16 cellular contexts compared by ENCODE assay signal in the genomic region with DNA sequence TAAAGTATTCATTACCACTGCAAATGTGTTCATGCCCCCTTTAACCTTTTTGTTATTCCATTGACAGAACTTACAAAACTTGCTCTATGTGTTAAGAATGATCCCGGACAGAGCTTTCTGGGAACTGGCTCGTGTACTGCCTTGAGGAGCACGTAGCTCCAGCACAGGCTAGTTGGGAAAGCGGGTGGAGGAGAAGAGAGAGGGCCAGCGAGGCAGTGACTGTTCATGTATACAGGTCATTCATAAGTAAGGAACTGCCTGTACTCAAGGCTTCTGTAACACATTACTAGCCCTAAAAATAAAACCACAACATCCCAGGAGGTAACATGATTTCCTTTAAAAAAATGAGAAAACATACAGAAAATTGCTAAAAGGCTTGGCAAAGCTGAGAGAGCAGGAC.
DNase-seq lines count a peak whose midpoint lies in the region; ATAC-seq, FAIRE-seq and TF ChIP-seq lines count a peak whose summit lies in the region.
"Had no signal": no experiment of that assay in that cellular context is flagged by ENCODE, and none has a peak within 500 bp of the region (broad histone marks: within the 10 kb centered on the region; RNA-seq: fewer than 3 reads in every experiment).

No MANE protein-coding gene starts in this region.

- H3K27me3 Mint-ChIP-seq in activated CD4-positive, alpha-beta T cell treated with anti-CD3 and anti-CD28 coated beads for 36 hours, result no peaks in the 10 kb centered on the region
- no peaks in the 10 kb centered on the region for H3K27me3 Mint-ChIP-seq in memory B cell
- no peaks in the 10 kb centered on the region for H3K27me3 Mint-ChIP-seq in activated CD4-positive, alpha-beta T cell treated with anti-CD3 and anti-CD28 coated beads, Interleukin-2, amount 10 ng/mL, durations not matched to agents 24 days and 14 days
- H3K27me3 Mint-ChIP-seq: activated naive CD8-positive, alpha-beta T cell treated with anti-CD3 and anti-CD28 coated beads for 36 hours had no signal

- no peak for TF ChIP-seq CTCF in bronchial epithelial cell (IDR thresholded peaks at IDR 0.05; ENCODE audit: insufficient read depth, low read length, severe bottlenecking)

- H3K4me1 Mint-ChIP-seq in activated CD4-positive, alpha-beta T cell treated with anti-CD3 and anti-CD28 coated beads for 36 hours, result peaks cover 20% of the 10 kb centered on the region
- peaks cover 14% of the 10 kb centered on the region for H3K4me1 Mint-ChIP-seq in memory B cell
- peaks cover 6% of the 10 kb centered on the region for H3K4me1 Mint-ChIP-seq in activated CD4-positive, alpha-beta T cell treated with anti-CD3 and anti-CD28 coated beads, Interleukin-2, amount 10 ng/mL, durations not matched to agents 24 days and 14 days

- H3K36me3 ChIP-seq in bronchial epithelial cell (ENCODE audit: control insufficient read depth, insufficient read depth, low read length) (no peaks in the 10 kb centered on the region), subcutaneous abdominal adipose tissue (ENCODE audit: control insufficient read depth in 5 of 5, insufficient read depth in 5 of 5, low read length in 5 of 5) (peaks cover 0 to 3% (median 0%) of the 10 kb centered on the region in 5 donors)
- H3K36me3 ChIP-seq: right lobe of liver had no signal

- H3K4me3 Mint-ChIP-seq in activated CD4-positive, alpha-beta T cell treated with anti-CD3 and anti-CD28 coated beads for 36 hours, result no peak overlapping the region
- no peak overlapping the region for H3K4me3 Mint-ChIP-seq in memory B cell
- no peak overlapping the region for H3K4me3 Mint-ChIP-seq in activated CD4-positive, alpha-beta T cell treated with anti-CD3 and anti-CD28 coated beads, Interleukin-2, amount 10 ng/mL, durations not matched to agents 24 days and 14 days
- H3K4me3 Mint-ChIP-seq: activated naive CD8-positive, alpha-beta T cell treated with anti-CD3 and anti-CD28 coated beads for 36 hours; T-helper 2 cell treated with Interferon-gamma antibody and Interleukin-4, amounts not matched to agents 5 μg/mL and 100 μg/mL, for 36 hours had no signal

- no peak for FAIRE-seq in bronchial epithelial cell (lab: Jason Lieb, UNC)
- FAIRE-seq: HTR-8/SVneo had no signal

- peak overlapping the region; percentile 67 for H3K27ac ChIP-seq in subcutaneous abdominal adipose tissue (ENCODE audit: low read depth, low read length)
- H3K27ac ChIP-seq: right lobe of liver had no signal

- POLR2A ChIA-PET in activated CD4-positive, alpha-beta T cell treated with anti-CD3 and anti-CD28 coated beads for 36 hours (lab: Charles Lee), result no interaction called here

- H3K27ac Mint-ChIP-seq in activated CD4-positive, alpha-beta T cell treated with anti-CD3 and anti-CD28 coated beads for 36 hours, result peak overlapping the region; percentile 16
- peak overlapping the region; percentile 81 for H3K27ac Mint-ChIP-seq in memory B cell
- H3K27ac Mint-ChIP-seq in activated CD4-positive, alpha-beta T cell treated with anti-CD3 and anti-CD28 coated beads, Interleukin-2, amount 10 ng/mL, durations not matched to agents 24 days and 14 days, result no peak overlapping the region
- H3K27ac Mint-ChIP-seq: T-helper 2 cell treated with Interferon-gamma antibody and Interleukin-4, amounts not matched to agents 5 μg/mL and 100 μg/mL, for 36 hours had no signal

- H3K9me3 Mint-ChIP-seq in activated CD4-positive, alpha-beta T cell treated with anti-CD3 and anti-CD28 coated beads for 36 hours (ENCODE audit: low read depth), result no peaks in the 10 kb centered on the region
- H3K9me3 Mint-ChIP-seq in memory B cell, result no peaks in the 10 kb centered on the region
- H3K9me3 Mint-ChIP-seq in activated CD4-positive, alpha-beta T cell treated with anti-CD3 and anti-CD28 coated beads, Interleukin-2, amount 10 ng/mL, durations not matched to agents 24 days and 14 days, result no peaks in the 10 kb centered on the region
- H3K9me3 Mint-ChIP-seq: activated naive CD8-positive, alpha-beta T cell treated with anti-CD3 and anti-CD28 coated beads for 36 hours; T-helper 2 cell treated with Interferon-gamma antibody and Interleukin-4, amounts not matched to agents 5 μg/mL and 100 μg/mL, for 36 hours had no signal

- H3K9ac ChIP-seq in subcutaneous abdominal adipose tissue (ENCODE audit: low read length in 5 of 5), result peak overlapping the region in 2 of 5 donors; percentile 6 to 35

- H3K4me1 ChIP-seq in subcutaneous abdominal adipose tissue (ENCODE audit: control insufficient read depth in 5 of 5, insufficient read depth in 5 of 5, low read length in 5 of 5), result peaks cover 0 to 17% (median 12%) of the 10 kb centered on the region in 5 donors
- H3K4me1 ChIP-seq: right lobe of liver had no signal

- ATAC-seq in activated CD4-positive, alpha-beta T cell treated with anti-CD3 and anti-CD28 coated beads for 36 hours, result no peak
- no peak for ATAC-seq in memory B cell (ENCODE audit: low read depth)
- no peak for ATAC-seq in GM18867 (IDR thresholded peaks at IDR 0.05; ENCODE audit: unreplicated experiment)
- ATAC-seq: right lobe of liver had no signal

- peaks cover 21% of the 10 kb centered on the region for H3K36me3 Mint-ChIP-seq in activated CD4-positive, alpha-beta T cell treated with anti-CD3 and anti-CD28 coated beads for 36 hours (ENCODE audit: low read depth)
- peaks cover 4% of the 10 kb centered on the region for H3K36me3 Mint-ChIP-seq in memory B cell
- peaks cover 22% of the 10 kb centered on the region for H3K36me3 Mint-ChIP-seq in activated CD4-positive, alpha-beta T cell treated with anti-CD3 and anti-CD28 coated beads, Interleukin-2, amount 10 ng/mL, durations not matched to agents 24 days and 14 days (ENCODE audit: low read depth)

- intact Hi-C loops in activated CD4-positive, alpha-beta T cell treated with anti-CD3 and anti-CD28 coated beads for 36 hours (cut with DNase I, micrococcal nuclease), result loop anchor here (5.0 kb wide), 2 partner anchors 619 to 784 kb away; no protein-coding TSS in a partner anchor
- intact Hi-C loops in activated CD4-positive, alpha-beta T cell treated with anti-CD3 and anti-CD28 coated beads, Interleukin-2, amount 10 ng/mL, durations not matched to agents 24 days and 14 days (cut with micrococcal nuclease), result no loop called here

- CTCF ChIA-PET in activated CD4-positive, alpha-beta T cell treated with anti-CD3 and anti-CD28 coated beads for 36 hours (lab: Charles Lee), result interaction anchor here (0.6 to 1.3 kb wide), 3 partner anchors 19 to 155 kb away, joined by 3 to 4 read pairs (median 3); no protein-coding TSS in a partner anchor

- no peak overlapping the region for H3K4me3 ChIP-seq in bronchial epithelial cell (ENCODE audit: low read depth, low read length)
- H3K4me3 ChIP-seq in subcutaneous abdominal adipose tissue (ENCODE audit: low read depth in 1 of 5, low read length in 5 of 5), result no peak overlapping the region
- H3K4me3 ChIP-seq: right lobe of liver, tibial nerve had no signal

- DNase-seq in activated CD4-positive, alpha-beta T cell treated with anti-CD3 and anti-CD28 coated beads for 36 hours, result no peak
- no peak for DNase-seq in activated CD4-positive, alpha-beta T cell treated with anti-CD3 and anti-CD28 coated beads for 4 hours
- DNase-seq in bronchial epithelial cell (ENCODE audit: low read depth) (peak; percentile 29), memory B cell (ENCODE audit: low spot score in 2 of 2) (no peak), NCI-H2227 treated with DMSO at 0.1 percent for 48 hours (lab: John Stamatoyannopoulos, UW) (no peak)
- DNase-seq in activated CD4-positive, alpha-beta T cell treated with anti-CD3 and anti-CD28 coated beads, Interleukin-2, amount 10 ng/mL, durations not matched to agents 24 days and 14 days, result no peak
- DNase-seq: 8988T; activated naive CD8-positive, alpha-beta T cell treated with anti-CD3 and anti-CD28 coated beads for 36 hours; MV-4-11; right lobe of liver; RPMI8226 had no signal

- no peaks in the 10 kb centered on the region for H3K27me3 ChIP-seq in bronchial epithelial cell (ENCODE audit: control insufficient read depth, insufficient read depth, low read length)
- no peaks in the 10 kb centered on the region for H3K27me3 ChIP-seq in subcutaneous abdominal adipose tissue (ENCODE audit: control insufficient read depth in 5 of 5, insufficient read depth in 4 of 5, low read length in 5 of 5)
- H3K27me3 ChIP-seq: right lobe of liver, tibial nerve had no signal

- H3K9me3 ChIP-seq in subcutaneous abdominal adipose tissue (ENCODE audit: control insufficient read depth in 5 of 5, low read length in 5 of 5), result no peaks in the 10 kb centered on the region
- H3K9me3 ChIP-seq: right lobe of liver, tibial nerve had no signal
